ENCODE assay signal across 26 cellular contexts in the genomic region with DNA sequence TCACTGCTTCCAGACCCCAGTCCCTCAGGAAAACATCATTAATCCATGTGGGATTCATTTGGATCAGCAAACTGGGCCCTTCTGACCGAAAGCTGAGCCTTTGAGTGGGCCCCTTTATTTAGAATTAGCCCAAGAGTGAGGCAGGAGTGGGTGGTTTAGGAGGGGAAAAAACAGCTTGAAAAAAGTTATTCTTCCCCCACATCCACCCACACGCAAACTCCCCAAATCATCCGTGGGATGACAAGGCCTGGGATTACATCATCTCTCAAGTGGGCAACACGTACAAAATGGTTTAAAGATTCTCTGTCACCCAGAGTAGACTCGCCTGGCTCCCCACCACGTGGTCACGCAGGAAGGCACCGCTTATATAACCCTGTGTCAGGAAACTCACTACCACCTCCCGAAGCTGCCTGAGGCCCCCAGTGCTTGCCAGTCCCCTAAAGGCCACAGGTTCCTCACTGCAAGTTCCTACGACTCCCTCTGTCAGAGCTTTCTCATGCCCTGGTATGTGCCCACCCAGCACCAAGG. TPM values are rescaled to one million over a fixed set of nuclear protein-coding genes. Genes with fewer than 3 reads are reported as not detected.
"Had no signal": no experiment of that assay in that cellular context is flagged by ENCODE, and none has a peak within 500 bp of the region (broad histone marks: within the 10 kb centered on the region; RNA-seq: fewer than 3 reads in every experiment).

No MANE protein-coding gene starts in this region.

- H3K9ac ChIP-seq: KMS-11 had no signal

- DNase-seq: Kasumi-1, MM.1S, NCI-H1092 treated with DMSO at 0.1 percent for 48 hours, NCI-H1436, NCI-H187, NCI-H2029, NCI-H2081 treated with DMSO at 0.1 percent for 48 hours, NCI-H2171, NCI-H226, NCI-H446, NCI-H510A, NCI-H524 treated with DMSO at 0.1 percent for 48 hours, NCI-H69, NCI-H774, Right ventricle myocardium superior, RPMI8226, SIG-M5, SW 1271 had no signal

- H3K9me3 ChIP-seq: SJSA1 had no signal

- H3K27ac ChIP-seq: KMS-11, SJSA1, SK-N-MC had no signal

- H3K36me3 ChIP-seq: SJSA1 had no signal

- H3K4me2 ChIP-seq: KMS-11 had no signal

- FAIRE-seq: K562, RCC 7860 had no signal

- ATAC-seq: K562 had no signal

- H3K4me3 ChIP-seq: K562, SJSA1, SK-N-MC had no signal

- H3K4me1 ChIP-seq: SJSA1 had no signal

RNA-seq across cellular contexts. Expression of a gene that starts 27.6 kb away (rescaled TPM):
- total RNA-seq: HT1080, K562, M059J, Right ventricle myocardium superior, SJSA1 had no signal
- polyA plus RNA-seq: IgD-negative memory B cell, K562 had no signal
